11 cellular contexts compared by ENCODE assay signal in the genomic region with DNA sequence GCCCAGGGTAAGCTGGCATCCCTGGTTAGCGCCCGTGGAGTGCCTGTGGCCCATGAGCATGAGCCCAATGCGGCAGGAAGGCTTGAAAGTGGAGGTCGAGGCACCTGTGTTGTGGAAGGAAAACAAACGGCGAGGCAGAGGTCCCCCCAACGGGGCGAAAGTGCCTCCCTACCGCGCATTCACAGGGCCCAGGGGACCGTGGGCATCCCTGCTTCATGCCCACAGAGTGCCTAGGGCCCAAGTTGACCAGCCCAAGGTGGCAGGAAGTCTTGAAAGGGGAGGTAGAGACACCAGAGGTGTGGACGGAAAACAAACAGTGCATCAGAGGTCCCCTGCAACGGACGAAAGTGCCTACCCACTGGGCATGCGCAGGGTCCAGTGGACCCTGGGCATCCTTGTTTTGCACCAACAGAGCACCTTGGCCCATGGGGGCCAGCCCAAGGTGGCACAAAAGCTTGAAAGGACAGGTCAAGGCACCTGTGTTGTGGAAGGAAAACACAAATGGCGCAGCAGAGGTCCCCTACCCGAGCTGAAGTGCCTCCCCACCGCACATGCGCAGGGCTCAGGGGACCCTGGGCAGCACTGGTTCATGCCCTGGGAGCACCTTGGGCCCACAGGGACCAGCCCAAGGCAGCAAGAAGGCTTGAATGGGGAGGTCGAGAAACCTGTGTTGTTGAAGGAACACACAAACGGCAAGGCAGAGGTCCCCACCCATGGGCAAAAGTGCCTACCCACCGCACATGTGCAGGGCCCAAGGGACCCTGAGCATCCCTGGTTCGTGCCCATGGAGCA.
DNase-seq lines count a peak whose midpoint lies in the region; ATAC-seq and TF ChIP-seq lines count a peak whose summit lies in the region.
"Had no signal": no experiment of that assay in that cellular context is flagged by ENCODE, and none has a peak within 500 bp of the region (broad histone marks: within the 10 kb centered on the region; RNA-seq: fewer than 3 reads in every experiment).

No MANE protein-coding gene starts in this region.

- H3K4me1 ChIP-seq in Peyer's patch: no peaks in the 10 kb centered on the region
- no peaks in the 10 kb centered on the region for H3K4me1 ChIP-seq in heart right ventricle
- H3K4me1 ChIP-seq in sigmoid colon: no peaks in the 10 kb centered on the region

- DNase-seq in Daoy (ENCODE audit: low read depth) (peak; percentile 1), Peyer's patch (peak in 2 of 3 donors; percentile 18 to 32), heart right ventricle (peak; percentile 1 to 2), sigmoid colon (peak; percentile 45), NCI-H446 treated with DMSO at 0.1 percent for 48 hours (lab: John Stamatoyannopoulos, UW) (no peak), anterior cingulate cortex (lab: John Stamatoyannopoulos, UW) (no peak)
- DNase-seq: COR-L47, Kasumi-1, nephron progenitor cell had no signal

- TF ChIP-seq POLR2A in Peyer's patch (IDR thresholded peaks at IDR 0.05): no peak
- no peak for TF ChIP-seq POLR2A in sigmoid colon (IDR thresholded peaks at IDR 0.05)

- no peak for TF ChIP-seq CTCF in Peyer's patch (IDR thresholded peaks at IDR 0.05)
- TF ChIP-seq CTCF in heart right ventricle (IDR thresholded peaks at IDR 0.05): no peak
- no peak for TF ChIP-seq CTCF in sigmoid colon (IDR thresholded peaks at IDR 0.05)

- H3K27ac ChIP-seq in Peyer's patch: no peak overlapping the region
- H3K27ac ChIP-seq in heart right ventricle: no peak overlapping the region
- no peak overlapping the region for H3K27ac ChIP-seq in sigmoid colon

- no peak overlapping the region for H3K4me3 ChIP-seq in Peyer's patch
- no peak overlapping the region for H3K4me3 ChIP-seq in heart right ventricle
- H3K4me3 ChIP-seq in sigmoid colon: no peak overlapping the region

- WGBS in heart right ventricle, 2 donors: 63 to 69% methylated on average over 23 of the region's 23 CpGs
- 73 to 75% methylated on average over 23 of the region's 23 CpGs for WGBS in sigmoid colon, 2 donors

- intact Hi-C loops in heart right ventricle (cut with DNase I): no loop called here
- intact Hi-C loops in sigmoid colon (cut with DNase I): no loop called here

- H3K9me3 ChIP-seq in Peyer's patch: peaks cover 0 to 37% (median 16%) of the 10 kb centered on the region in 4 donors
- peaks cover 0 to 100% (median 4%) of the 10 kb centered on the region in 11 donors for H3K9me3 ChIP-seq in heart right ventricle
- peaks cover 3 to 23% (median 4%) of the 10 kb centered on the region in 4 donors for H3K9me3 ChIP-seq in sigmoid colon

- TF ChIP-seq EP300 in sigmoid colon (IDR thresholded peaks at IDR 0.05): no peak

- H3K27me3 ChIP-seq in Peyer's patch (no peaks in the 10 kb centered on the region), heart right ventricle (peaks cover 0 to 8% (median 0%) of the 10 kb centered on the region in 7 donors), sigmoid colon (peaks cover 0 to 10% (median 0%) of the 10 kb centered on the region in 3 donors)

- H3K36me3 ChIP-seq in Peyer's patch: no peaks in the 10 kb centered on the region
- H3K36me3 ChIP-seq in heart right ventricle: no peaks in the 10 kb centered on the region
- H3K36me3 ChIP-seq in sigmoid colon: no peaks in the 10 kb centered on the region

- no peak for ATAC-seq in heart right ventricle
- ATAC-seq in GM21360 (IDR thresholded peaks at IDR 0.05; ENCODE audit: unreplicated experiment): no peak
- ATAC-seq in GM18873 (IDR thresholded peaks at IDR 0.05; ENCODE audit: low FRiP score, unreplicated experiment): no peak

Comparison
In these comparisons a context has a peak if more than half of its experiments do, and no peak if none do; other contexts are left out.
1. DNase-seq: peak in Daoy (single experiment), Peyer's patch (2 of 3), heart right ventricle (2 of 2) and sigmoid colon (single experiment); none in NCI-H446 treated with DMSO at 0.1 percent for 48 hours (single experiment) and anterior cingulate cortex (0 of 58).